In the genomic region with DNA sequence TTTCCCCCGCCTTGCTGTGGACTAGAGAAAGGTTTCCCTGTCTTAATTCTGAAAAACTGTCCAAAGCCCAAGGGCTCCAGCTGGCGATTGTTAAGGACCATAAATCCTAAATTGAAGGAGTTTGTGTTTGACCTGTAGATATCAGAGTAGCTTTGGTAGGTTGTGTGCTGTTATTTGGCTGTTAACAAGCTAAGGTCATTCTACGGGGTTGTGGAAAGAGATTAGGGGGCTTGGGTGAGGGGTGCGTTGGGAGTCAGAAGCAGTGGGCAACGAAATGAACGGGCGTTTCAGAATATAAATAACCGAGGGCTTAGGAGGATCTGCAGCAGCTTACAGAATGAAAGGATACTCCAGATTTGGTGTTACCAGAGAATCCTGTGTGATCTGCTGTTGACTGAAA, we compare ENCODE assay signal across 13 cellular contexts. TPM values are rescaled to one million over a fixed set of nuclear protein-coding genes. Genes with fewer than 3 reads are reported as not detected.
DNase-seq lines count a peak whose midpoint lies in the region; ATAC-seq and TF ChIP-seq lines count a peak whose summit lies in the region.
"Had no signal": no experiment of that assay in that cellular context is flagged by ENCODE, and none has a peak within 500 bp of the region (broad histone marks: within the 10 kb centered on the region; RNA-seq: fewer than 3 reads in every experiment).

No MANE protein-coding gene starts in this region.

- H3K79me2 ChIP-seq in PC-9 (ENCODE audit: low read depth) (no peaks in the 10 kb centered on the region), fibroblast of lung (ENCODE audit: control insufficient read depth, insufficient read depth, low read length) (no peaks in the 10 kb centered on the region)

- no peak for DNase-seq in stimulated activated naive CD8-positive, alpha-beta T cell treated with anti-CD3 and anti-CD28 coated beads, Interleukin-15, Interleukin-2, amounts not matched to agents 100 U/mL and 50 U/mL, for 24 hours
- DNase-seq in PC-9 (no peak), fibroblast of lung (ENCODE audit: low read depth in 2 of 2) (no peak), SK-N-DZ (ENCODE audit: low spot score) (no peak), H4 (ENCODE audit: low spot score) (no peak), NCI-H2171 (lab: John Stamatoyannopoulos, UW) (no peak)
- DNase-seq: activated B cell treated with CpG ODN at 0.5 μM for 24 hours; aorta; DMS153; foreskin melanocyte; NK-92 treated with Interleukin-12 subunit alpha and Interleukin-12 subunit beta, amount 100 ng/mL, for 24 hours had no signal

- no peak overlapping the region for H3K27ac ChIP-seq in PC-9
- H3K27ac ChIP-seq in fibroblast of lung (ENCODE audit: insufficient read depth, low read length) = no peak overlapping the region

- H3K27me3 Mint-ChIP-seq in stimulated activated naive CD8-positive, alpha-beta T cell treated with anti-CD3 and anti-CD28 coated beads, Interleukin-15, Interleukin-2, amounts not matched to agents 100 ng/mL and 50 ng/mL, for 24 hours = peaks cover 50% of the 10 kb centered on the region

- peaks cover 4% of the 10 kb centered on the region for H3K36me3 Mint-ChIP-seq in stimulated activated naive CD8-positive, alpha-beta T cell treated with anti-CD3 and anti-CD28 coated beads, Interleukin-15, Interleukin-2, amounts not matched to agents 100 ng/mL and 50 ng/mL, for 24 hours (ENCODE audit: low read depth)

- CTCF ChIA-PET in PC-9 (lab: Charles Lee) = no interaction called here

- H3K36me3 ChIP-seq in PC-9 (ENCODE audit: low read depth) (no peaks in the 10 kb centered on the region), fibroblast of lung (ENCODE audit: control insufficient read depth, insufficient read depth, low read length) (no peaks in the 10 kb centered on the region)

- H3K9ac ChIP-seq in fibroblast of lung (ENCODE audit: insufficient read depth, low read length) = no peak overlapping the region

- peaks cover 56% of the 10 kb centered on the region for H3F3A ChIP-seq in PC-9 (ENCODE audit: insufficient read depth, low read depth)

- H3K9me3 Mint-ChIP-seq in stimulated activated naive CD8-positive, alpha-beta T cell treated with anti-CD3 and anti-CD28 coated beads, Interleukin-15, Interleukin-2, amounts not matched to agents 100 ng/mL and 50 ng/mL, for 24 hours = no peaks in the 10 kb centered on the region

- H3K4me1 Mint-ChIP-seq in stimulated activated naive CD8-positive, alpha-beta T cell treated with anti-CD3 and anti-CD28 coated beads, Interleukin-15, Interleukin-2, amounts not matched to agents 100 ng/mL and 50 ng/mL, for 24 hours (ENCODE audit: low read depth) = peaks cover 68% of the 10 kb centered on the region

- no peaks in the 10 kb centered on the region for H4K20me1 ChIP-seq in PC-9 (ENCODE audit: insufficient read depth)
- no peaks in the 10 kb centered on the region for H4K20me1 ChIP-seq in fibroblast of lung (ENCODE audit: control insufficient read depth, extremely low read depth, insufficient read depth, low read length)

- TF ChIP-seq CTCF in PC-9 (conservative IDR thresholded peaks at IDR 0.05) (no peak), fibroblast of lung (conservative IDR thresholded peaks at IDR 0.05 in 1 of 2, IDR thresholded peaks at IDR 0.05 in 1 of 2; ENCODE audit: low read depth in 1 of 2, low read length in 2 of 2) (no peak)

- no peaks in the 10 kb centered on the region for H3K9me3 ChIP-seq in PC-9 (ENCODE audit: insufficient read depth, low read depth)
- no peaks in the 10 kb centered on the region for H3K9me3 ChIP-seq in fibroblast of lung (ENCODE audit: control insufficient read depth, insufficient read depth, low read depth, low read length)

- H3K4me2 ChIP-seq in PC-9 (peak overlapping the region; percentile 87), fibroblast of lung (ENCODE audit: extremely low read depth, insufficient read depth, low read length) (peak overlapping the region; percentile 93)

- POLR2A ChIA-PET in PC-9 (lab: Charles Lee; ENCODE audit: unreplicated experiment) = interaction anchor here (0.6 kb wide), 2 partner anchors 201 to 277 kb away, joined by 6 to 8 read pairs; no protein-coding TSS in a partner anchor

- H3K27me3 ChIP-seq in PC-9 (ENCODE audit: insufficient read depth, low read depth) = no peaks in the 10 kb centered on the region
- no peaks in the 10 kb centered on the region for H3K27me3 ChIP-seq in fibroblast of lung (ENCODE audit: control insufficient read depth, insufficient read depth, low read length)

- peak overlapping the region; percentile 62; the same call in 1 of the 2 replicates for H2AFZ ChIP-seq in PC-9
- H2AFZ ChIP-seq in fibroblast of lung (ENCODE audit: low read length) = peak overlapping the region; percentile 48

- H3K4me3 Mint-ChIP-seq in stimulated activated naive CD8-positive, alpha-beta T cell treated with anti-CD3 and anti-CD28 coated beads, Interleukin-15, Interleukin-2, amounts not matched to agents 100 ng/mL and 50 ng/mL, for 24 hours = peak overlapping the region; percentile 86

- H3K4me3 ChIP-seq in PC-9 = peak overlapping the region; percentile 85
- H3K4me3 ChIP-seq in fibroblast of lung (replicated peaks in 1 of 4; ENCODE audit: control extremely low read depth in 1 of 4, insufficient read depth in 1 of 4, low read depth in 3 of 4, low read length in 4 of 4) = peak overlapping the region; percentile 24 to 79 (median 46)

- H3K9me2 ChIP-seq in PC-9 (ENCODE audit: insufficient read depth) = no peaks in the 10 kb centered on the region

- intact Hi-C loops in PC-9 (cut with micrococcal nuclease; ENCODE audit: unreplicated experiment) = no loop called here

- no peak for ATAC-seq in stimulated activated naive CD8-positive, alpha-beta T cell treated with anti-CD3 and anti-CD28 coated beads, Interleukin-15, Interleukin-2, amounts not matched to agents 100 U/mL and 50 U/mL, for 24 hours
- ATAC-seq in GM19328 (IDR thresholded peaks at IDR 0.05; ENCODE audit: unreplicated experiment) = no peak

- peak overlapping the region; percentile 26 for H3K27ac Mint-ChIP-seq in stimulated activated naive CD8-positive, alpha-beta T cell treated with anti-CD3 and anti-CD28 coated beads, Interleukin-15, Interleukin-2, amounts not matched to agents 100 ng/mL and 50 ng/mL, for 24 hours
- H3K27ac Mint-ChIP-seq: activated B cell treated with CpG ODN at 0.5 μM for 24 hours had no signal

- H3K4me1 ChIP-seq in PC-9 (replicated peaks; ENCODE audit: insufficient read depth) (peaks cover 48% of the 10 kb centered on the region), fibroblast of lung (ENCODE audit: control insufficient read depth, extremely low read depth, insufficient read depth, low read length) (peaks cover 9% of the 10 kb centered on the region)

- BruUV-seq in PC-9 (replicated peaks; lab: Mats Ljungman, UMichigan) = no TSS peak

RNA-seq across cellular contexts. Expression of gene BTN3A2, which starts 32.6 kb away (rescaled TPM):
- 28.7 and 32.9 TPM in 2 replicates for total RNA-seq in PC-9 (2021)
- 21.6 and 21.8 TPM in 2 replicates for total RNA-seq in fibroblast of lung
- polyA plus RNA-seq in fibroblast of lung = 27.2 and 39.1 TPM in 2 replicates
- 19.1 and 24.8 TPM in 2 replicates for polyA plus RNA-seq in fibroblast of lung (2012)
- 10.0 and 23.6 TPM in 2 replicates for polyA minus RNA-seq in fibroblast of lung (ENCODE audit: low replicate concordance)
- 0.13 and 0.29 TPM in 2 replicates for polyA plus RNA-seq in SK-N-DZ (2014; cell fraction: cytosol; rRNA removed)
- 0.18 and 2.4 TPM in 2 replicates for polyA plus RNA-seq in SK-N-DZ (2014; cell fraction: nucleus; rRNA removed)
- total RNA-seq in H4 (2014; rRNA removed; shearing (Covaris generic)) = 29.6 and 32.0 TPM in 2 replicates

RNA-seq across cellular contexts. Expression of gene BTN2A2, which starts 50.5 kb away (rescaled TPM):
- total RNA-seq in PC-9 (2021) (20.7 and 23.4 TPM in 2 replicates), fibroblast of lung (7.4 and 12.7 TPM in 2 replicates)
- 8.6 and 14.8 TPM in 2 replicates for polyA plus RNA-seq in fibroblast of lung
- 8.3 and 12.5 TPM in 2 replicates for polyA plus RNA-seq in fibroblast of lung (2012)
- polyA minus RNA-seq in fibroblast of lung (ENCODE audit: low replicate concordance) = 10.0 and 21.7 TPM in 2 replicates
- 2.0 and 3.3 TPM in 2 replicates for polyA plus RNA-seq in SK-N-DZ (2014; cell fraction: cytosol; rRNA removed)
- polyA plus RNA-seq in SK-N-DZ (2014; cell fraction: nucleus; rRNA removed) = 3.6 and 6.1 TPM in 2 replicates
- 3.6 and 6.2 TPM in 2 replicates for total RNA-seq in H4 (2014; rRNA removed; shearing (Covaris generic))
